In the genomic region with DNA sequence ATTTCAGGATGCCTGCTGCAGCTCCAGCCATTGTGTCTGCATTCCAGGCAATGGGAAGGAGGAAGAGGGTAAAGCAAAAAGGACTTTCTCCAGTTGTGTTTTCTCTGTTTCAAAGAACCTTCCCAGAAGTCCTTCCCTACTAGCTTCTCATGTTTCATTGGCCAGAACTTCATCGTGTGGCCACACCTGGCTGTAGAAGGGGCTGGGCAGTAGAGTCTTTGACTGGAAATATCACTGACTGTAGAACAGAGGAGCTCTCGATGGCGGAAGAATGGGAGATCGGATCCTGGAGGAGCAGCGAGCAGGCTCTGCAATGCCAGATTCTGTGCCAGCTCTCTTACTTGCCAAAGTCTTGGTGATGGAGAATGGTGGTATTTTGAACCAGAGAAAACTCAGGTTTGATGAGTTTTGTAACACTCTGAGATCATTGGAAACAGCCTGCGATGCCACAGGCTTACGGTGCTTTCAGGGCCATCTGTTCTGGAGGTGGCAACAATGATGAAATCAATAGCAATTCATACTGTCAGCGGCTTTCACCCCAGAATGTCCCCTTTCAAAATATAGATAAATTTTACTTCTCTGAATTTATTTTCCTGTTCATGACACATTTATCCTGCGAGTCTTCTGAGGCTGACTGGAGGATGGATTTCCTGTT, we compare ENCODE assay signal across 19 cellular contexts.
DNase-seq lines count a peak whose midpoint lies in the region; ATAC-seq and TF ChIP-seq lines count a peak whose summit lies in the region.
"Had no signal": no experiment of that assay in that cellular context is flagged by ENCODE, and none has a peak within 500 bp of the region (broad histone marks: within the 10 kb centered on the region; RNA-seq: fewer than 3 reads in every experiment).

No MANE protein-coding gene starts in this region.

- no peak overlapping the region for H3K27ac ChIP-seq in endodermal cell (ENCODE audit: low read depth, low read length)

- no peak overlapping the region for H3K4me3 Mint-ChIP-seq in endodermal cell
- no peak overlapping the region for H3K4me3 Mint-ChIP-seq in osteocyte (ENCODE audit: unreplicated experiment)
- H3K4me3 Mint-ChIP-seq: CD4-positive, CD25-positive, alpha-beta regulatory T cell; CD8-positive, alpha-beta memory T cell; GM23338; HFFc6 had no signal

- H3K4me1 Mint-ChIP-seq in endodermal cell (no peaks in the 10 kb centered on the region), osteocyte (ENCODE audit: unreplicated experiment) (no peaks in the 10 kb centered on the region)
- H3K4me1 Mint-ChIP-seq: CD4-positive, CD25-positive, alpha-beta regulatory T cell; CD8-positive, alpha-beta memory T cell; GM23338 had no signal

- 94 to 95% methylated on average over 8 to 9 of the region's 9 CpGs for WGBS in endodermal cell (ENCODE audit: insufficient coverage in 1 of 2, insufficient read length in 1 of 2), 2 experiments

- H3K9me3 ChIP-seq in endodermal cell (ENCODE audit: control insufficient read depth, low read length) = no peaks in the 10 kb centered on the region
- H3K9me3 ChIP-seq: BE2C had no signal

- peaks cover 11% of the 10 kb centered on the region for H3K27me3 ChIP-seq in endodermal cell (ENCODE audit: control insufficient read depth, insufficient read depth, low read length, poor library complexity, severe bottlenecking)
- H3K27me3 ChIP-seq: BE2C had no signal

- no peaks in the 10 kb centered on the region for H3K4me1 ChIP-seq in endodermal cell (ENCODE audit: control insufficient read depth, insufficient read depth, low read length)
- H3K4me1 ChIP-seq: BE2C had no signal

- no peak for ATAC-seq in HG02678 (IDR thresholded peaks at IDR 0.05; ENCODE audit: unreplicated experiment)
- ATAC-seq: GM23338 had no signal

- H3K9ac ChIP-seq in endodermal cell (ENCODE audit: extremely low read depth, low read length, poor library complexity, severe bottlenecking) = no peak overlapping the region

- no peak for TF ChIP-seq CTCF in endodermal cell (conservative IDR thresholded peaks at IDR 0.05)
- TF ChIP-seq CTCF in osteocyte (IDR thresholded peaks at IDR 0.05) = no peak

- peak; percentile 57 for DNase-seq in Ammon's horn (ENCODE audit: low spot score)
- peak; percentile 14 for DNase-seq in NCI-H69 (lab: John Stamatoyannopoulos, UW)
- peak; percentile 19 for DNase-seq in endodermal cell
- DNase-seq in osteocyte (ENCODE audit: extremely low spot score, unreplicated experiment) = peak; percentile 32
- no peak for DNase-seq in germinal center (ENCODE audit: low spot score)
- no peak for DNase-seq in cortex of kidney (lab: John Stamatoyannopoulos, UW)
- DNase-seq: BE2C; C1 segment of cervical spinal cord; CD4-positive, CD25-positive, alpha-beta regulatory T cell; CD8-positive, alpha-beta memory T cell; COR-L47; DMS153; DMS79; GDM1; HCEC 1CT; HFFc6; IMR-90 had no signal

- no peaks in the 10 kb centered on the region for H3K36me3 ChIP-seq in endodermal cell (ENCODE audit: control insufficient read depth, insufficient read depth, low read length)
- H3K36me3 ChIP-seq: BE2C had no signal

- H3K27ac Mint-ChIP-seq in endodermal cell (no peak overlapping the region), osteocyte (ENCODE audit: unreplicated experiment) (no peak overlapping the region)
- H3K27ac Mint-ChIP-seq: CD4-positive, CD25-positive, alpha-beta regulatory T cell; CD8-positive, alpha-beta memory T cell; GM23338; HFFc6 had no signal

- H3K36me3 Mint-ChIP-seq in endodermal cell (ENCODE audit: low read depth) = no peaks in the 10 kb centered on the region
- H3K36me3 Mint-ChIP-seq in osteocyte (ENCODE audit: unreplicated experiment) = no peaks in the 10 kb centered on the region
- H3K36me3 Mint-ChIP-seq: CD4-positive, CD25-positive, alpha-beta regulatory T cell; CD8-positive, alpha-beta memory T cell had no signal

- H3K27me3 Mint-ChIP-seq in endodermal cell (ENCODE audit: insufficient read depth) (peaks cover 41% of the 10 kb centered on the region), osteocyte (ENCODE audit: unreplicated experiment) (no peaks in the 10 kb centered on the region)
- H3K27me3 Mint-ChIP-seq: CD4-positive, CD25-positive, alpha-beta regulatory T cell had no signal

- no peaks in the 10 kb centered on the region for H3K9me3 Mint-ChIP-seq in endodermal cell
- no peaks in the 10 kb centered on the region for H3K9me3 Mint-ChIP-seq in osteocyte (ENCODE audit: unreplicated experiment)
- H3K9me3 Mint-ChIP-seq: GM23338 had no signal

- H3K4me3 ChIP-seq in endodermal cell (ENCODE audit: low read length) = no peak overlapping the region
- H3K4me3 ChIP-seq: GM23338 had no signal

Comparison
In these comparisons a context has a peak if more than half of its experiments do, and no peak if none do; other contexts are left out.
1. DNase-seq: peak in Ammon's horn (single experiment), NCI-H69 (single experiment), endodermal cell (single experiment) and osteocyte (single experiment); none in germinal center (single experiment) and cortex of kidney (single experiment).